Comparison of ENCODE assay signal across 22 cellular contexts in genomic region chr2:195359043-195359735, GRCh38.
"Had no signal": no experiment of that assay in that cellular context is flagged by ENCODE, and none has a peak within 500 bp of the region (broad histone marks: within the 10 kb centered on the region; RNA-seq: fewer than 3 reads in every experiment).

No MANE protein-coding gene starts in this region.

- H3K27ac ChIP-seq: left ventricle myocardium inferior, sigmoid colon, upper lobe of left lung had no signal

- H3K36me3 Mint-ChIP-seq: brain; mesothelial cell of epicardium; stimulated activated naive B cell treated with anti-CD40 and anti-IgM and Interleukin-4, amounts not matched to agents 10 μg/mL and 1 μg/mL and 100 μg/mL, for 72 hours had no signal

- DNase-seq: activated CD4-positive, alpha-beta T cell treated with anti-CD3 and anti-CD28 coated beads, Interleukin-2, amount 50 U/mL, for 1 hour; activated CD8-positive, alpha-beta memory T cell treated with anti-CD3 and anti-CD28 coated beads, Interleukin-2, amount 50 U/mL, for 48 hours; activated effector memory CD4-positive, alpha-beta T cell treated with Interleukin-2 at 50 U/mL for 16 hours; activated naive CD4-positive, alpha-beta T cell treated with anti-CD3 and anti-CD28 coated beads for 36 hours; activated T-cell treated with anti-CD3 and anti-CD28 coated beads, Interleukin-2, amount 50 U/mL, for 48 hours; anterior cingulate cortex; central memory CD4-positive, alpha-beta T cell; dermis blood vessel endothelial cell; effector memory CD4-positive, alpha-beta T cell; foreskin melanocyte; kidney glomerular epithelial cell; left ventricle myocardium inferior; nephron progenitor cell; sigmoid colon; SK-N-SH; stimulated activated CD4-positive, alpha-beta T cell treated with anti-CD3 and anti-CD28 coated beads, Interleukin-15, amount 100 ng/mL, for 24 hours; stimulated activated CD8-positive, alpha-beta memory T cell treated with anti-CD3 and anti-CD28 coated beads, Interleukin-4, amount 100 ng/mL, for 48 hours; stimulated activated naive B cell treated with anti-CD40 and anti-IgM and Interleukin-4, amounts not matched to agents 10 μg/mL and 1 μg/mL and 100 μg/mL, for 72 hours; upper lobe of left lung had no signal

- H3K36me3 ChIP-seq: left ventricle myocardium inferior, sigmoid colon, upper lobe of left lung had no signal

- H3K4me1 ChIP-seq: left ventricle myocardium inferior, sigmoid colon, upper lobe of left lung had no signal

- H3K4me3 Mint-ChIP-seq: activated naive CD4-positive, alpha-beta T cell treated with anti-CD3 and anti-CD28 coated beads for 36 hours; mesothelial cell of epicardium; nephron progenitor cell; stimulated activated naive B cell treated with anti-CD40 and anti-IgM and Interleukin-4, amounts not matched to agents 10 μg/mL and 1 μg/mL and 100 μg/mL, for 72 hours had no signal

- H3K9me3 Mint-ChIP-seq: brain had no signal

- H3K27me3 Mint-ChIP-seq: brain; stimulated activated naive B cell treated with anti-CD40 and anti-IgM and Interleukin-4, amounts not matched to agents 10 μg/mL and 1 μg/mL and 100 μg/mL, for 72 hours had no signal

- H3K27me3 ChIP-seq: sigmoid colon, upper lobe of left lung had no signal

- H3K4me3 ChIP-seq: left ventricle myocardium inferior, sigmoid colon, smooth muscle cell, upper lobe of left lung had no signal

- H3K4me1 Mint-ChIP-seq: nephron progenitor cell had no signal

- H3K9ac ChIP-seq: SK-N-SH had no signal

- H3K4me2 ChIP-seq: SK-N-SH, smooth muscle cell had no signal

- H3K27ac Mint-ChIP-seq: activated naive CD4-positive, alpha-beta T cell treated with anti-CD3 and anti-CD28 coated beads for 36 hours; mesothelial cell of epicardium; nephron progenitor cell; stimulated activated naive B cell treated with anti-CD40 and anti-IgM and Interleukin-4, amounts not matched to agents 10 μg/mL and 1 μg/mL and 100 μg/mL, for 72 hours had no signal

- H3K9me3 ChIP-seq: SK-N-SH had no signal
